18 cellular contexts compared by ENCODE assay signal in the genomic region with DNA sequence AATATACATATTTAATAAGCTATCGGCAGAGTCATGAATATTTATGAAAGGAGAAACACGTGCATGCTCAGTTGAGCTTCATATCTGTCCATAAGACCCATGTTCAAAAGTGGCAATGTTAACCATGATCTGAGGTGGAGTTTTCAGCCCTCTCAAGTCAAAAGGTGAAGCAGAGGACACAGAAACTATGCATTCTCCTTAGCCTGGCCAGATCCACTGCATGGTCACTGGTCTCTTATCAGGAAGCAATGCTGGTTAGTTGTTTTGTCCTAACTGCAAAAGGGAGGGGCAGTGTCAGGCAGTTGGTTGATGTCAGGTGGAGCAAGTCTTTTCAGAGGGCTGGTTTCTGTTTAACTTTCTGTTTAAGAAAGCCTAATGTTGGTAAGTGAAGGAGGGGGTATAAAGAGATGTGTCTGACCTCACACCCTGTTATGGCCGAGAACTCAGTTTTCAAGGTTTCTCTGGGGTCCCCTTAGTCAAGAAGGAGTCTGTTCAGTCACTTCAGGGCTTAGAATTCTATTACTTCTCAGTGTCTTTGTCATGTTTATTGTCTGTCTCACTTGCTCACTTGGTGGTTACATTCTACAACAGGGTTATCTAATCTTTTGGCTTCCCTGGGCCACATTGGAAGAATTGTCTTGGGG. TPM values are rescaled to one million over a fixed set of nuclear protein-coding genes. Genes with fewer than 3 reads are reported as not detected.
DNase-seq lines count a peak whose midpoint lies in the region; ATAC-seq, FAIRE-seq and TF ChIP-seq lines count a peak whose summit lies in the region.
"Had no signal": no experiment of that assay in that cellular context is flagged by ENCODE, and none has a peak within 500 bp of the region (broad histone marks: within the 10 kb centered on the region; RNA-seq: fewer than 3 reads in every experiment).

No MANE protein-coding gene starts in this region.

- H4K20me1 ChIP-seq in PC-9 (ENCODE audit: insufficient read depth) = no peaks in the 10 kb centered on the region

- CTCF ChIA-PET in PC-9 (lab: Charles Lee) = interaction anchor here (0.6 to 0.8 kb wide), 2 partner anchors 48 to 63 kb away, joined by 3 to 6 read pairs; no protein-coding TSS in a partner anchor

- ATAC-seq in stimulated activated effector memory CD8-positive, alpha-beta T cell treated with anti-CD3 and anti-CD28 coated beads, Interleukin-12 subunit alpha, Interleukin-12 subunit beta, amount 100 ng/mL, for 72 hours = no peak
- ATAC-seq: HepG2 had no signal

- TF ChIP-seq POLR2A in erythroblast (IDR thresholded peaks at IDR 0.05; ENCODE audit: low read length) = no peak

- FAIRE-seq in frontal cortex (lab: Jason Lieb, UNC) = no peak
- FAIRE-seq: GM12892, HepG2, TTC549 had no signal

- peaks cover 21% of the 10 kb centered on the region for H3K36me3 ChIP-seq in PC-9 (ENCODE audit: low read depth)

- intact Hi-C loops in PC-9 (cut with micrococcal nuclease; ENCODE audit: unreplicated experiment) = no loop called here

- no peak overlapping the region for H2AFZ ChIP-seq in PC-9

- no peaks in the 10 kb centered on the region for H3K9me2 ChIP-seq in PC-9 (ENCODE audit: insufficient read depth)

- no peaks in the 10 kb centered on the region for H3K27me3 Mint-ChIP-seq in activated naive CD4-positive, alpha-beta T cell treated with anti-CD3 and anti-CD28 coated beads, Interleukin-2, amount 50 U/mL, for 24 hours

- peaks cover 65% of the 10 kb centered on the region for H3K79me2 ChIP-seq in PC-9 (ENCODE audit: low read depth)

- no peak overlapping the region for H3K4me3 ChIP-seq in PC-9

- peaks cover 56% of the 10 kb centered on the region for H3F3A ChIP-seq in PC-9 (ENCODE audit: insufficient read depth, low read depth)

- peak overlapping the region; percentile 55 for H3K27ac ChIP-seq in PC-9

- POLR2A ChIA-PET in PC-9 (lab: Charles Lee; ENCODE audit: unreplicated experiment) = interaction anchor here (0.6 to 0.9 kb wide), 7 partner anchors 25 to 1407 kb away, joined by 3 to 11 read pairs (median 5); partner anchors contain the start of genes CTNND1 and FAM111A

- H3K27ac Mint-ChIP-seq in activated naive CD4-positive, alpha-beta T cell treated with anti-CD3 and anti-CD28 coated beads, Interleukin-2, amount 50 U/mL, for 24 hours = peak overlapping the region; percentile 74
- peak overlapping the region; percentile 55 for H3K27ac Mint-ChIP-seq in stimulated activated effector memory CD8-positive, alpha-beta T cell treated with anti-CD3 and anti-CD28 coated beads, Interleukin-12 subunit alpha, Interleukin-12 subunit beta, amount 100 ng/mL, for 72 hours

- TF ChIP-seq CTCF in PC-9 (conservative IDR thresholded peaks at IDR 0.05) = no peak

- H3K36me3 Mint-ChIP-seq in activated naive CD4-positive, alpha-beta T cell treated with anti-CD3 and anti-CD28 coated beads, Interleukin-2, amount 50 U/mL, for 24 hours = peaks cover 7% of the 10 kb centered on the region
- peaks cover 71% of the 10 kb centered on the region for H3K36me3 Mint-ChIP-seq in stimulated activated effector memory CD8-positive, alpha-beta T cell treated with anti-CD3 and anti-CD28 coated beads, Interleukin-12 subunit alpha, Interleukin-12 subunit beta, amount 100 ng/mL, for 72 hours

- no peak for DNase-seq in activated naive CD4-positive, alpha-beta T cell (lab: John Stamatoyannopoulos, UW)
- DNase-seq in PC-9 (peak; percentile 51 to 68), erythroblast (lab: John Stamatoyannopoulos, UW) (peak; percentile 79 to 86), NCI-H748 treated with DMSO at 0.1 percent for 48 hours (lab: John Stamatoyannopoulos, UW) (no peak), retina (no peak), frontal cortex (ENCODE audit: low spot score in 2 of 2) (no peak)
- DNase-seq in stimulated activated effector memory CD8-positive, alpha-beta T cell treated with anti-CD3 and anti-CD28 coated beads, Interleukin-12 subunit alpha, Interleukin-12 subunit beta, amount 100 ng/mL, for 72 hours (ENCODE audit: low spot score in 2 of 2) = no peak
- DNase-seq: caudate nucleus; NCI-H1105 treated with DMSO at 0.1 percent for 48 hours; RPMI8226; stimulated activated CD4-positive, alpha-beta T cell treated with anti-CD3 and anti-CD28 coated beads, Interleukin-2, amount 100 ng/mL, for 24 hours had no signal

- peaks cover 35% of the 10 kb centered on the region for H3K4me1 ChIP-seq in PC-9 (replicated peaks; ENCODE audit: insufficient read depth)

- no peak overlapping the region; the same call in 1 of the 2 replicates for H3K4me2 ChIP-seq in PC-9

- H3K27me3 ChIP-seq in PC-9 (ENCODE audit: insufficient read depth, low read depth) = no peaks in the 10 kb centered on the region

- BruUV-seq in PC-9 (replicated peaks; lab: Mats Ljungman, UMichigan) = no TSS peak

- H3K9me3 ChIP-seq in PC-9 (ENCODE audit: insufficient read depth, low read depth) = no peaks in the 10 kb centered on the region

- H3K4me3 Mint-ChIP-seq in activated naive CD4-positive, alpha-beta T cell treated with anti-CD3 and anti-CD28 coated beads, Interleukin-2, amount 50 U/mL, for 24 hours = no peak overlapping the region
- H3K4me3 Mint-ChIP-seq in stimulated activated effector memory CD8-positive, alpha-beta T cell treated with anti-CD3 and anti-CD28 coated beads, Interleukin-12 subunit alpha, Interleukin-12 subunit beta, amount 100 ng/mL, for 72 hours = no peak overlapping the region

- H3K9me3 Mint-ChIP-seq in activated naive CD4-positive, alpha-beta T cell treated with anti-CD3 and anti-CD28 coated beads, Interleukin-2, amount 50 U/mL, for 24 hours = no peaks in the 10 kb centered on the region
- no peaks in the 10 kb centered on the region for H3K9me3 Mint-ChIP-seq in stimulated activated effector memory CD8-positive, alpha-beta T cell treated with anti-CD3 and anti-CD28 coated beads, Interleukin-12 subunit alpha, Interleukin-12 subunit beta, amount 100 ng/mL, for 72 hours

- peaks cover 14% of the 10 kb centered on the region for H3K4me1 Mint-ChIP-seq in activated naive CD4-positive, alpha-beta T cell treated with anti-CD3 and anti-CD28 coated beads, Interleukin-2, amount 50 U/mL, for 24 hours
- peaks cover under 1% of the 10 kb centered on the region for H3K4me1 Mint-ChIP-seq in stimulated activated effector memory CD8-positive, alpha-beta T cell treated with anti-CD3 and anti-CD28 coated beads, Interleukin-12 subunit alpha, Interleukin-12 subunit beta, amount 100 ng/mL, for 72 hours

RNA-seq across cellular contexts. Expression of gene SELENOH, which starts 5.5 kb away (rescaled TPM):
- total RNA-seq in PC-9 (2021) (211 and 318 TPM in 2 replicates), frontal cortex (48.9 TPM)

RNA-seq across cellular contexts. Expression of gene BTBD18, which starts 15.8 kb away (rescaled TPM):
- not detected in 2 replicates for total RNA-seq in PC-9 (2021)
- not detected for total RNA-seq in frontal cortex
- total RNA-seq: HepG2, mesenteric fat pad, NCI-H460, posterior vena cava had no signal

RNA-seq across cellular contexts. Expression of gene TMX2, which starts 23.4 kb away (rescaled TPM):
- 124 and 138 TPM in 2 replicates for total RNA-seq in PC-9 (2021)
- total RNA-seq in frontal cortex = 39.1 TPM

RNA-seq across cellular contexts. Expression of gene MED19, which starts 23.8 kb away (rescaled TPM):
- 25.3 and 26.9 TPM in 2 replicates for total RNA-seq in PC-9 (2021)
- total RNA-seq in frontal cortex = 33.4 TPM

RNA-seq across cellular contexts. Expression of gene CTNND1, which starts 25.8 kb away (rescaled TPM):
- total RNA-seq in PC-9 (2021) (340 and 413 TPM in 2 replicates), frontal cortex (96.6 TPM)

Comparison
In these comparisons a context has a peak if more than half of its experiments do, and no peak if none do; other contexts are left out.
1. DNase-seq: peak in PC-9 (2 of 2) and erythroblast (2 of 2); none in activated naive CD4-positive, alpha-beta T cell (0 of 4), stimulated activated effector memory CD8-positive, alpha-beta T cell treated with anti-CD3 and anti-CD28 coated beads, Interleukin-12 subunit alpha, Interleukin-12 subunit beta, amount 100 ng/mL, for 72 hours (0 of 2), NCI-H748 treated with DMSO at 0.1 percent for 48 hours (single experiment), retina (single experiment) and frontal cortex (0 of 2).